20 cellular contexts compared by ENCODE assay signal in genomic region chr4:2341261-2341841, GRCh38.
DNase-seq lines count a peak whose midpoint lies in the region; ATAC-seq and TF ChIP-seq lines count a peak whose summit lies in the region.
"Had no signal": no experiment of that assay in that cellular context is flagged by ENCODE, and none has a peak within 500 bp of the region (broad histone marks: within the 10 kb centered on the region; RNA-seq: fewer than 3 reads in every experiment).

No MANE protein-coding gene starts in this region.

- H3K27me3 ChIP-seq in adrenal gland, result no peaks in the 10 kb centered on the region
- H3K27me3 ChIP-seq: gastroesophageal sphincter had no signal

- ATAC-seq in GM19328 (IDR thresholded peaks at IDR 0.05; ENCODE audit: unreplicated experiment) (no peak), GM18873 (IDR thresholded peaks at IDR 0.05; ENCODE audit: low FRiP score, unreplicated experiment) (no peak), HG03442 (IDR thresholded peaks at IDR 0.05; ENCODE audit: unreplicated experiment) (no peak)
- ATAC-seq: esophagus mucosa, gastroesophageal sphincter, lower lobe of right lung, PC-3 had no signal

- no peaks in the 10 kb centered on the region for H3K27me3 Mint-ChIP-seq in activated T-cell treated with anti-CD3 and anti-CD28 coated beads, Interleukin-2, amount 50 U/mL, for 24 hours
- peaks cover 9% of the 10 kb centered on the region for H3K27me3 Mint-ChIP-seq in type B pancreatic cell
- H3K27me3 Mint-ChIP-seq: activated naive CD8-positive, alpha-beta T cell; CD4-positive, alpha-beta memory T cell had no signal

- intact Hi-C loops in adrenal gland (cut with DNase I), result no loop called here

- H3K27ac ChIP-seq in adrenal gland, result no peak overlapping the region
- H3K27ac ChIP-seq: gastroesophageal sphincter, lower lobe of right lung had no signal

- H3K27ac Mint-ChIP-seq in activated T-cell treated with anti-CD3 and anti-CD28 coated beads, Interleukin-2, amount 50 U/mL, for 24 hours, result no peak overlapping the region
- H3K27ac Mint-ChIP-seq in type B pancreatic cell, result no peak overlapping the region
- H3K27ac Mint-ChIP-seq: activated naive CD8-positive, alpha-beta T cell; CD4-positive, alpha-beta memory T cell; naive B cell had no signal

- TF ChIP-seq CTCF in adrenal gland (IDR thresholded peaks at IDR 0.05) (no peak), type B pancreatic cell (conservative IDR thresholded peaks at IDR 0.05) (no peak)

- H3K9me3 Mint-ChIP-seq in activated T-cell treated with anti-CD3 and anti-CD28 coated beads, Interleukin-2, amount 50 U/mL, for 24 hours, result peaks cover 2% of the 10 kb centered on the region
- no peaks in the 10 kb centered on the region for H3K9me3 Mint-ChIP-seq in type B pancreatic cell

- no peaks in the 10 kb centered on the region for H3K4me1 ChIP-seq in adrenal gland (replicated peaks in 1 of 2)
- H3K4me1 ChIP-seq: gastroesophageal sphincter, lower lobe of right lung had no signal

- no peak overlapping the region for H3K4me3 ChIP-seq in adrenal gland
- H3K4me3 ChIP-seq: gastroesophageal sphincter, lower lobe of right lung had no signal

- no peak overlapping the region for H3K4me3 Mint-ChIP-seq in activated T-cell treated with anti-CD3 and anti-CD28 coated beads, Interleukin-2, amount 50 U/mL, for 24 hours
- no peak overlapping the region for H3K4me3 Mint-ChIP-seq in type B pancreatic cell
- H3K4me3 Mint-ChIP-seq: activated naive CD8-positive, alpha-beta T cell; CD4-positive, alpha-beta memory T cell; naive B cell had no signal

- WGBS in adrenal gland, 4 donors, result 95 to 96% (median 96%) methylated on average over 26 to 28 of the region's 28 CpGs

- no peaks in the 10 kb centered on the region for H3K36me3 ChIP-seq in adrenal gland (replicated peaks in 1 of 2)
- H3K36me3 ChIP-seq: lower lobe of right lung had no signal

- no peaks in the 10 kb centered on the region for H3K4me1 Mint-ChIP-seq in activated T-cell treated with anti-CD3 and anti-CD28 coated beads, Interleukin-2, amount 50 U/mL, for 24 hours (ENCODE audit: low read depth)
- no peaks in the 10 kb centered on the region for H3K4me1 Mint-ChIP-seq in type B pancreatic cell (ENCODE audit: unreplicated experiment)
- H3K4me1 Mint-ChIP-seq: naive B cell had no signal

- TF ChIP-seq POLR2A in adrenal gland (IDR thresholded peaks at IDR 0.05), result no peak

- no peaks in the 10 kb centered on the region for H3K9me3 ChIP-seq in adrenal gland (replicated peaks in 1 of 3)
- H3K9me3 ChIP-seq: lower lobe of right lung had no signal

- H3K36me3 Mint-ChIP-seq in activated T-cell treated with anti-CD3 and anti-CD28 coated beads, Interleukin-2, amount 50 U/mL, for 24 hours (ENCODE audit: low read depth), result peaks cover 14% of the 10 kb centered on the region
- no peaks in the 10 kb centered on the region for H3K36me3 Mint-ChIP-seq in type B pancreatic cell

- DNase-seq in activated T-cell treated with anti-CD3 and anti-CD28 coated beads, Interleukin-2, amount 50 U/mL, for 24 hours, result peak; percentile 20
- no peak for DNase-seq in activated T-cell treated with anti-CD3 and anti-CD28 coated beads for 4 hours
- peak in 4 of 7 donors; percentile 1 to 50 (median 16) for DNase-seq in adrenal gland
- DNase-seq in mesenteric fat pad (ENCODE audit: low spot score), result peak; percentile 83
- DNase-seq in type B pancreatic cell (ENCODE audit: extremely low spot score, unreplicated experiment), result peak; percentile 67
- DNase-seq: CD4-positive, alpha-beta memory T cell; DMS53; naive B cell; NCI-H1436; NCI-H2227 treated with DMSO at 0.1 percent for 48 hours; NCI-H82; PC-3; T-helper 2 cell had no signal
